In the genomic region with DNA sequence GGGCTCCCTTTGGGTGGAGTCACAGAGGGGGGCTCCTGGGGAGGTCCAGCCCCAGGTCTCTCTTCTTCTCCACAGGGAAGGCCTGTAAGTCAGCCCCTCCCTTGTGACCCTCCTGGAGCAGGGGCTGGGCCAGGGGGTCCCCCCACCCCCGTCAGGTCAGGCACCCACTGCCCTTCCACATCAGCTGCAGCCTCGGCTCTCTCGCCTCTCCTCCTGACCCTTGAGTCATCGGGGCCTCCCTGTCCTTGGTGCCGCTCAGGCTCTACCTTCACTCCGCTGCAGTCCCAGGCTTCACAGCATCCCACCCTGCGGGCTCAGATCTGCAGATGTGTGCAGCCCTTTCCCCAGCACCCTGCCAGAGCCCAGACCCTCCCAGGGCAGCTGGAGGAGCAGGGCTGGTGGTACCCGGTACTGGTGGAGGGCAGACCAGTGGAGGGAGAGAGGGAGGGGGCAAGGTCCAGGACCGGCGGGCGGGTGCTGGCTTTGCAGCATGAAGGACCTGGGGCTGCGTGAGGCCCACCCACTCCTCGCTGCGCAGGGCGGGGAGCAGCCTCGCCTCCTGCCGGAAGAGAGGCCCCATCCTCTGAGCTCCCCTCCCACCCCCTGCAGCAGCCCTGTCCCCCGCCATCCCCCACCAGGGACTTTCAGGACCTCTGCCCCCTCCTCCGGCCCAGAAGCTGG, we compare ENCODE assay signal across 20 cellular contexts.
DNase-seq lines count a peak whose midpoint lies in the region; ATAC-seq and TF ChIP-seq lines count a peak whose summit lies in the region.
"Had no signal": no experiment of that assay in that cellular context is flagged by ENCODE, and none has a peak within 500 bp of the region (broad histone marks: within the 10 kb centered on the region; RNA-seq: fewer than 3 reads in every experiment).

No MANE protein-coding gene starts in this region.

- peaks cover 3% of the 10 kb centered on the region for H3K4me1 Mint-ChIP-seq in activated naive CD8-positive, alpha-beta T cell treated with anti-CD3 and anti-CD28 coated beads for 36 hours
- H3K4me1 Mint-ChIP-seq in activated naive CD8-positive, alpha-beta T cell treated with anti-CD3 and anti-CD28 coated beads, Interleukin-2, amount 50 U/mL, for 24 hours = no peaks in the 10 kb centered on the region

- TF ChIP-seq CTCF in right lobe of liver (IDR thresholded peaks at IDR 0.05) (no peak), upper lobe of right lung (IDR thresholded peaks at IDR 0.05) (no peak)

- H3K4me3 Mint-ChIP-seq in activated naive CD8-positive, alpha-beta T cell treated with anti-CD3 and anti-CD28 coated beads for 36 hours = no peak overlapping the region
- H3K4me3 Mint-ChIP-seq in activated naive CD8-positive, alpha-beta T cell treated with anti-CD3 and anti-CD28 coated beads, Interleukin-2, amount 50 U/mL, for 24 hours = no peak overlapping the region
- H3K4me3 Mint-ChIP-seq: T-helper 2 cell treated with Interferon-gamma antibody and Interleukin-4, amounts not matched to agents 5 μg/mL and 100 μg/mL, for 36 hours had no signal

- peaks cover 7% of the 10 kb centered on the region for H3K27me3 Mint-ChIP-seq in activated naive CD8-positive, alpha-beta T cell treated with anti-CD3 and anti-CD28 coated beads for 36 hours
- H3K27me3 Mint-ChIP-seq in activated naive CD8-positive, alpha-beta T cell treated with anti-CD3 and anti-CD28 coated beads, Interleukin-2, amount 50 U/mL, for 24 hours = peaks cover 2% of the 10 kb centered on the region

- H3K4me1 ChIP-seq in right lobe of liver (no peaks in the 10 kb centered on the region), upper lobe of right lung (no peaks in the 10 kb centered on the region)

- intact Hi-C loops in right lobe of liver (cut with DNase I) = no loop called here
- intact Hi-C loops in upper lobe of right lung (cut with DNase I) = no loop called here

- peak; percentile 0 for DNase-seq in activated naive CD8-positive, alpha-beta T cell treated with anti-CD3 and anti-CD28 coated beads for 36 hours
- DNase-seq in activated naive CD8-positive, alpha-beta T cell treated with anti-CD3 and anti-CD28 coated beads, Interleukin-2, amount 50 U/mL, for 24 hours = no peak
- DNase-seq in right lobe of liver (peak in 2 of 3 donors; percentile 14 to 42), upper lobe of right lung (peak; percentile 56), NCI-H1694 (lab: John Stamatoyannopoulos, UW) (no peak)
- no peak for DNase-seq in activated T-cell treated with anti-CD3 and anti-CD28 coated beads, Interleukin-2, amount 50 U/mL, for 1 hour
- no peak for DNase-seq in stimulated activated CD4-positive, alpha-beta T cell treated with anti-CD3 and anti-CD28 coated beads, Interleukin-12 subunit alpha, Interleukin-12 subunit beta, amount 100 ng/mL, for 4 hours
- DNase-seq: COR-L47; head of caudate nucleus; midbrain; NCI-H1417; NCI-H510A treated with DMSO at 0.1 percent for 48 hours; stimulated activated CD4-positive, alpha-beta T cell treated with anti-CD3 and anti-CD28 coated beads, Interleukin-4, amount 100 ng/mL, for 4 hours had no signal

- WGBS in right lobe of liver (ENCODE audit: insufficient coverage, low coverage, low lambda C conversion rate, missing lambda C conversion rate) = 37% methylated on average over 6 of the region's 19 CpGs

- no peak for ATAC-seq in activated naive CD8-positive, alpha-beta T cell treated with anti-CD3 and anti-CD28 coated beads, Interleukin-2, amount 50 U/mL, for 24 hours
- peak; percentile 13; the same call in 2 of the 3 replicates for ATAC-seq in SK-N-SH treated with all-trans-retinoic acid at 6 μM for 48 hours
- ATAC-seq in right lobe of liver = no peak
- no peak for ATAC-seq in upper lobe of right lung
- ATAC-seq: left lobe of liver had no signal

- H3K27ac Mint-ChIP-seq in activated naive CD8-positive, alpha-beta T cell treated with anti-CD3 and anti-CD28 coated beads for 36 hours = no peak overlapping the region
- no peak overlapping the region for H3K27ac Mint-ChIP-seq in activated naive CD8-positive, alpha-beta T cell treated with anti-CD3 and anti-CD28 coated beads, Interleukin-2, amount 50 U/mL, for 24 hours
- H3K27ac Mint-ChIP-seq: T-helper 2 cell treated with Interferon-gamma antibody and Interleukin-4, amounts not matched to agents 5 μg/mL and 100 μg/mL, for 36 hours had no signal

- H3K9me3 Mint-ChIP-seq in activated naive CD8-positive, alpha-beta T cell treated with anti-CD3 and anti-CD28 coated beads for 36 hours = no peaks in the 10 kb centered on the region
- H3K9me3 Mint-ChIP-seq in activated naive CD8-positive, alpha-beta T cell treated with anti-CD3 and anti-CD28 coated beads, Interleukin-2, amount 50 U/mL, for 24 hours = no peaks in the 10 kb centered on the region
- H3K9me3 Mint-ChIP-seq: T-helper 2 cell treated with Interferon-gamma antibody and Interleukin-4, amounts not matched to agents 5 μg/mL and 100 μg/mL, for 36 hours had no signal

- TF ChIP-seq POLR2A in right lobe of liver (IDR thresholded peaks at IDR 0.05) = no peak

- H3K27me3 ChIP-seq in right lobe of liver (no peaks in the 10 kb centered on the region), upper lobe of right lung (peaks cover 44% of the 10 kb centered on the region)
- H3K27me3 ChIP-seq: MG63 had no signal

- no peak overlapping the region for H3K27ac ChIP-seq in right lobe of liver
- H3K27ac ChIP-seq in upper lobe of right lung = no peak overlapping the region
- H3K27ac ChIP-seq: SK-N-MC, stomach, tibial nerve had no signal

- H3K36me3 Mint-ChIP-seq in activated naive CD8-positive, alpha-beta T cell treated with anti-CD3 and anti-CD28 coated beads for 36 hours = no peaks in the 10 kb centered on the region
- H3K36me3 Mint-ChIP-seq in activated naive CD8-positive, alpha-beta T cell treated with anti-CD3 and anti-CD28 coated beads, Interleukin-2, amount 50 U/mL, for 24 hours (ENCODE audit: low read depth) = no peaks in the 10 kb centered on the region

- H3K4me3 ChIP-seq in right lobe of liver (no peak overlapping the region), upper lobe of right lung (no peak overlapping the region)
- H3K4me3 ChIP-seq: MG63, SK-N-MC, tibial nerve had no signal

- H3K36me3 ChIP-seq in right lobe of liver (no peaks in the 10 kb centered on the region), upper lobe of right lung (no peaks in the 10 kb centered on the region)
- H3K36me3 ChIP-seq: MG63, stomach, tibial nerve had no signal

- H3K9me3 ChIP-seq in right lobe of liver (no peaks in the 10 kb centered on the region), upper lobe of right lung (no peaks in the 10 kb centered on the region)
- H3K9me3 ChIP-seq: MG63, stomach, tibial nerve had no signal

TF ChIP-seq in SK-N-SH treated with all-trans-retinoic acid at 6 μM for 48 hours, 23 proteins besides CTCF, POLR2A, EP300 and RAD21 (continues in another document):
- TF ChIP-seq, protein P1, sequence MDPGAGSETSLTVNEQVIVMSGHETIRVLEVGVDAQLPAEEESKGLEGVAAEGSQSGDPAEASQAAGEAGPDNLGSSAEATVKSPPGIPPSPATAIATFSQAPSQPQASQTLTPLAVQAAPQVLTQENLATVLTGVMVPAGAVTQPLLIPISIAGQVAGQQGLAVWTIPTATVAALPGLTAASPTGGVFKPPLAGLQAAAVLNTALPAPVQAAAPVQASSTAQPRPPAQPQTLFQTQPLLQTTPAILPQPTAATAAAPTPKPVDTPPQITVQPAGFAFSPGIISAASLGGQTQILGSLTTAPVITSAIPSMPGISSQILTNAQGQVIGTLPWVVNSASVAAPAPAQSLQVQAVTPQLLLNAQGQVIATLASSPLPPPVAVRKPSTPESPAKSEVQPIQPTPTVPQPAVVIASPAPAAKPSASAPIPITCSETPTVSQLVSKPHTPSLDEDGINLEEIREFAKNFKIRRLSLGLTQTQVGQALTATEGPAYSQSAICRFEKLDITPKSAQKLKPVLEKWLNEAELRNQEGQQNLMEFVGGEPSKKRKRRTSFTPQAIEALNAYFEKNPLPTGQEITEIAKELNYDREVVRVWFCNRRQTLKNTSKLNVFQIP (CRISPR knock-in tag; IDR thresholded peaks at IDR 0.05; ENCODE audit: borderline replicate concordance, low read depth) = no peak
- TF ChIP-seq OSR1 (CRISPR knock-in tag; IDR thresholded peaks at IDR 0.05) (no peak), TOX (CRISPR knock-in tag; IDR thresholded peaks at IDR 0.05; ENCODE audit: borderline replicate concordance) (no peak), BACH2 (CRISPR knock-in tag; IDR thresholded peaks at IDR 0.05; ENCODE audit: borderline replicate concordance) (no peak), PPARA (CRISPR knock-in tag; IDR thresholded peaks at IDR 0.05; ENCODE audit: borderline replicate concordance) (no peak), TCF4 (CRISPR knock-in tag; IDR thresholded peaks at IDR 0.05; ENCODE audit: borderline replicate concordance) (no peak), ZC3H10 (CRISPR knock-in tag; IDR thresholded peaks at IDR 0.05) (no peak), ISL1 (CRISPR knock-in tag; IDR thresholded peaks at IDR 0.05) (no peak), CSDC2 (CRISPR knock-in tag; IDR thresholded peaks at IDR 0.05) (no peak)
- TF ChIP-seq, protein P2, sequence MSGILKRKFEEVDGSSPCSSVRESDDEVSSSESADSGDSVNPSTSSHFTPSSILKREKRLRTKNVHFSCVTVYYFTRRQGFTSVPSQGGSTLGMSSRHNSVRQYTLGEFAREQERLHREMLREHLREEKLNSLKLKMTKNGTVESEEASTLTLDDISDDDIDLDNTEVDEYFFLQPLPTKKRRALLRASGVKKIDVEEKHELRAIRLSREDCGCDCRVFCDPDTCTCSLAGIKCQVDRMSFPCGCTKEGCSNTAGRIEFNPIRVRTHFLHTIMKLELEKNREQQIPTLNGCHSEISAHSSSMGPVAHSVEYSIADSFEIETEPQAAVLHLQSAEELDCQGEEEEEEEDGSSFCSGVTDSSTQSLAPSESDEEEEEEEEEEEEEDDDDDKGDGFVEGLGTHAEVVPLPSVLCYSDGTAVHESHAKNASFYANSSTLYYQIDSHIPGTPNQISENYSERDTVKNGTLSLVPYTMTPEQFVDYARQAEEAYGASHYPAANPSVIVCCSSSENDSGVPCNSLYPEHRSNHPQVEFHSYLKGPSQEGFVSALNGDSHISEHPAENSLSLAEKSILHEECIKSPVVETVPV (CRISPR knock-in tag; IDR thresholded peaks at IDR 0.05) = no peak

Comparison
In these comparisons a context has a peak if more than half of its experiments do, and no peak if none do; other contexts are left out.
1. DNase-seq: peak in activated naive CD8-positive, alpha-beta T cell treated with anti-CD3 and anti-CD28 coated beads for 36 hours (single experiment), right lobe of liver (2 of 3) and upper lobe of right lung (single experiment); none in activated naive CD8-positive, alpha-beta T cell treated with anti-CD3 and anti-CD28 coated beads, Interleukin-2, amount 50 U/mL, for 24 hours (single experiment), activated T-cell treated with anti-CD3 and anti-CD28 coated beads, Interleukin-2, amount 50 U/mL, for 1 hour (single experiment), NCI-H1694 (single experiment) and stimulated activated CD4-positive, alpha-beta T cell treated with anti-CD3 and anti-CD28 coated beads, Interleukin-12 subunit alpha, Interleukin-12 subunit beta, amount 100 ng/mL, for 4 hours (single experiment).